In genomic region chr12:104565606-104566243, GRCh38 we compare ENCODE assay signal across 15 cellular contexts.
DNase-seq lines count a peak whose midpoint lies in the region; ATAC-seq, FAIRE-seq and TF ChIP-seq lines count a peak whose summit lies in the region.
"Had no signal": no experiment of that assay in that cellular context is flagged by ENCODE, and none has a peak within 500 bp of the region (broad histone marks: within the 10 kb centered on the region; RNA-seq: fewer than 3 reads in every experiment).

No MANE protein-coding gene starts in this region.

- H2BK5ac ChIP-seq in H1 (ENCODE audit: low read depth, low read length), result no peak overlapping the region

- H3K9ac ChIP-seq in SK-N-SH (no peak overlapping the region), H1 (replicated peaks in 1 of 4; ENCODE audit: extremely low read depth in 1 of 4, low read depth in 3 of 4, low read length in 3 of 4) (no peak overlapping the region)

- H2BK12ac ChIP-seq in H1 (ENCODE audit: low read depth, low read length), result no peak overlapping the region

- H4K8ac ChIP-seq in H1 (ENCODE audit: extremely low read depth, insufficient read depth, low read length), result peak overlapping the region; percentile 37; the same call in 1 of the 2 replicates

- H2AFZ ChIP-seq in SK-N-SH (ENCODE audit: low read depth) (no peak overlapping the region), H1 (ENCODE audit: low read length) (no peak overlapping the region)

- TF ChIP-seq CTCF in SK-N-SH (IDR thresholded peaks at IDR 0.05) (no peak), H1 (IDR thresholded peaks at IDR 0.05; ENCODE audit: control extremely low read depth in 1 of 3, insufficient read depth in 1 of 3, low read depth in 1 of 3, low read length in 3 of 3) (no peak)

- H3F3A ChIP-seq in SK-N-SH (replicated peaks; ENCODE audit: insufficient read depth), result no peaks in the 10 kb centered on the region

- no peak for TF ChIP-seq POLR2A in H1 (IDR thresholded peaks at IDR 0.05; ENCODE audit: control extremely low read depth in 1 of 2, low read depth in 2 of 2, low read length in 2 of 2)

- H2BK15ac ChIP-seq in H1 (ENCODE audit: low read length), result peak overlapping the region; percentile 72; the same call in 1 of the 2 replicates

- peaks cover 0 to 9% of the 10 kb centered on the region in 2 experiments; a peak in 1 of 4 replicates for H3K4me1 ChIP-seq in SK-N-SH (ENCODE audit: control insufficient read depth in 1 of 2, insufficient read depth in 2 of 2, low read depth in 1 of 2, low read length in 1 of 2)
- no peaks in the 10 kb centered on the region for H3K4me1 ChIP-seq in H1 (replicated peaks in 1 of 4; ENCODE audit: control insufficient read depth in 3 of 4, insufficient read depth in 4 of 4, low read length in 3 of 4)

- H3K4me1 Mint-ChIP-seq in stimulated activated effector memory CD8-positive, alpha-beta T cell treated with anti-CD3 and anti-CD28 coated beads, Interleukin-12 subunit alpha, Interleukin-12 subunit beta, amount 100 ng/mL, for 72 hours, result peaks cover 77% of the 10 kb centered on the region

- H3K79me1 ChIP-seq in H1 (ENCODE audit: low read depth, low read length), result no peaks in the 10 kb centered on the region; the same call in 1 of the 2 replicates

- no peak overlapping the region for H4K91ac ChIP-seq in H1 (replicated peaks; ENCODE audit: insufficient read length, low read length)

- H3K36me3 ChIP-seq in SK-N-SH (replicated peaks in 1 of 2; ENCODE audit: control insufficient read depth in 1 of 2, insufficient read depth in 2 of 2, low read length in 1 of 2), result no peaks in the 10 kb centered on the region
- no peaks in the 10 kb centered on the region for H3K36me3 ChIP-seq in H1 (ENCODE audit: control insufficient read depth in 2 of 4, insufficient read depth in 4 of 4, low read length in 3 of 4)
- H3K36me3 ChIP-seq: ovary had no signal

- no peaks in the 10 kb centered on the region for H3K23me2 ChIP-seq in H1 (ENCODE audit: low read depth, low read length)

- no peak overlapping the region for H3K23ac ChIP-seq in H1 (ENCODE audit: insufficient read length)

- H3K4me3 ChIP-seq in SK-N-SH (ENCODE audit: low read depth in 2 of 2, low read length in 1 of 2) (no peak overlapping the region), H1 (ENCODE audit: extremely low read depth in 1 of 4, insufficient read depth in 2 of 4, low read depth in 3 of 4, low read length in 4 of 4) (no peak overlapping the region)
- H3K4me3 ChIP-seq: ovary had no signal

- H3K9me3 ChIP-seq in SK-N-SH (no peaks in the 10 kb centered on the region), H1 (ENCODE audit: insufficient read depth in 2 of 2, low read depth in 1 of 2, low read length in 1 of 2) (no peaks in the 10 kb centered on the region)

- peaks cover 3% of the 10 kb centered on the region for H3K9me3 Mint-ChIP-seq in stimulated activated effector memory CD8-positive, alpha-beta T cell treated with anti-CD3 and anti-CD28 coated beads, Interleukin-12 subunit alpha, Interleukin-12 subunit beta, amount 100 ng/mL, for 72 hours
- H3K9me3 Mint-ChIP-seq: type B pancreatic cell had no signal

- peaks cover 16% of the 10 kb centered on the region for H3K36me3 Mint-ChIP-seq in stimulated activated effector memory CD8-positive, alpha-beta T cell treated with anti-CD3 and anti-CD28 coated beads, Interleukin-12 subunit alpha, Interleukin-12 subunit beta, amount 100 ng/mL, for 72 hours

- TF ChIP-seq RAD21 in SK-N-SH (IDR thresholded peaks at IDR 0.05; ENCODE audit: low read length), result no peak
- no peak for TF ChIP-seq RAD21 in H1 (IDR thresholded peaks at IDR 0.05 in 1 of 2, conservative IDR thresholded peaks at IDR 0.05 in 1 of 2; ENCODE audit: low read depth in 2 of 2, low read length in 2 of 2)

- H3K79me2 ChIP-seq in SK-N-SH (ENCODE audit: insufficient read depth), result no peaks in the 10 kb centered on the region
- no peaks in the 10 kb centered on the region for H3K79me2 ChIP-seq in H1 (ENCODE audit: control insufficient read depth in 1 of 2, insufficient read depth in 2 of 2, low read length in 2 of 2)

- CTCF ChIA-PET in SK-N-SH (lab: Yijun Ruan, JAX) (no interaction called here), H1 (lab: Charles Lee; ENCODE audit: partially characterized antibody) (no interaction called here)

- ATAC-seq in SK-N-SH treated with all-trans-retinoic acid at 6 μM for 48 hours, result peak; percentile 69; the same call in 2 of the 3 replicates
- ATAC-seq in stimulated activated effector memory CD8-positive, alpha-beta T cell treated with anti-CD3 and anti-CD28 coated beads, Interleukin-12 subunit alpha, Interleukin-12 subunit beta, amount 100 ng/mL, for 72 hours, result no peak
- ATAC-seq in GM21423 (IDR thresholded peaks at IDR 0.05; ENCODE audit: unreplicated experiment), result no peak
- ATAC-seq in GM18498 (IDR thresholded peaks at IDR 0.05; ENCODE audit: unreplicated experiment), result no peak

- H3K4ac ChIP-seq in H1 (replicated peaks; ENCODE audit: insufficient read length, low read depth, low read length), result no peak overlapping the region

- 87% methylated on average over 8 of the region's 8 CpGs for WGBS in SK-N-SH (ENCODE audit: low lambda C conversion rate)
- WGBS in H1 (ENCODE audit: extremely low coverage in 1 of 2, insufficient coverage in 1 of 2, insufficient read length in 1 of 2, insufficient replicate concordance in 2 of 2, low coverage in 1 of 2, low lambda C conversion rate in 2 of 2, missing lambda C conversion rate in 1 of 2), 2 experiments, result 92% methylated on average over 8 of the region's 8 CpGs; no CpG with 5 or more reads in 1 of the 2 experiments

- TF ChIP-seq EP300 in SK-N-SH (IDR thresholded peaks at IDR 0.05; ENCODE audit: borderline replicate concordance in 1 of 2, low read depth in 1 of 2, low read length in 1 of 2), result no peak
- TF ChIP-seq EP300 in H1 (IDR thresholded peaks at IDR 0.05; ENCODE audit: borderline replicate concordance in 1 of 2, low read depth in 2 of 2, low read length in 2 of 2), result no peak

- H3K14ac ChIP-seq in H1 (ENCODE audit: insufficient read length), result no peak overlapping the region

- H2AK5ac ChIP-seq in H1 (ENCODE audit: low read depth, low read length), result no peak overlapping the region

- no peak overlapping the region for H3K27ac ChIP-seq in SK-N-SH (ENCODE audit: low read depth in 2 of 2, low read length in 1 of 2)
- H3K27ac ChIP-seq in H1 (ENCODE audit: low read depth, low read length), result no peak overlapping the region
- H3K27ac ChIP-seq: ovary had no signal

- no peak overlapping the region for H3K56ac ChIP-seq in H1 (replicated peaks; ENCODE audit: insufficient read length, low read depth, low read length)

- no peak overlapping the region for H2BK20ac ChIP-seq in H1 (ENCODE audit: low read length)

- H4K20me1 ChIP-seq in SK-N-SH (ENCODE audit: insufficient read depth), result no peaks in the 10 kb centered on the region
- H4K20me1 ChIP-seq in H1 (replicated peaks in 1 of 2; ENCODE audit: control insufficient read depth in 1 of 2, insufficient read depth in 2 of 2, low read length in 2 of 2), result peaks cover 0 to 2% of the 10 kb centered on the region in 2 experiments

- no peak overlapping the region for H3K18ac ChIP-seq in H1 (ENCODE audit: extremely low read depth, low read length)

- DNase-seq in SK-N-SH, result no peak
- DNase-seq in NCI-H2107 treated with DMSO at 0.1 percent for 48 hours (lab: John Stamatoyannopoulos, UW; ENCODE audit: unreplicated experiment), result peak; percentile 84
- no peak for DNase-seq in H1 (ENCODE audit: low read depth in 1 of 2, low spot score in 2 of 2)
- no peak for DNase-seq in stimulated activated effector memory CD8-positive, alpha-beta T cell treated with anti-CD3 and anti-CD28 coated beads, Interleukin-12 subunit alpha, Interleukin-12 subunit beta, amount 100 ng/mL, for 72 hours (ENCODE audit: low spot score in 2 of 2)
- DNase-seq in NCI-H2196 (lab: John Stamatoyannopoulos, UW; ENCODE audit: unreplicated experiment), result no peak
- DNase-seq: GF-D8, Kasumi-1, NCI-H510A, ovary had no signal

- no peak overlapping the region for H3K4me2 ChIP-seq in SK-N-SH
- H3K4me2 ChIP-seq in H1 (ENCODE audit: insufficient read depth in 1 of 2, low read depth in 2 of 2, low read length in 2 of 2), result no peak overlapping the region

- no peaks in the 10 kb centered on the region for H3K9me2 ChIP-seq in SK-N-SH

- no peaks in the 10 kb centered on the region for H3K27me3 ChIP-seq in SK-N-SH (ENCODE audit: insufficient read depth)
- H3K27me3 ChIP-seq in H1 (replicated peaks in 1 of 4; ENCODE audit: control insufficient read depth in 3 of 4, extremely low read depth in 1 of 4, insufficient read depth in 3 of 4, low read length in 3 of 4), result no peaks in the 10 kb centered on the region
- H3K27me3 ChIP-seq: ovary had no signal

- no peak overlapping the region for H4K5ac ChIP-seq in H1 (ENCODE audit: insufficient read length, low read depth, low read length)

- FAIRE-seq in H1 (lab: Jason Lieb, UNC), result no peak
- FAIRE-seq: A204.1, H54 had no signal

- H3K27ac Mint-ChIP-seq in stimulated activated effector memory CD8-positive, alpha-beta T cell treated with anti-CD3 and anti-CD28 coated beads, Interleukin-12 subunit alpha, Interleukin-12 subunit beta, amount 100 ng/mL, for 72 hours, result peak overlapping the region; percentile 63
- H3K27ac Mint-ChIP-seq: type B pancreatic cell had no signal

- POLR2A ChIA-PET in SK-N-SH (lab: Yijun Ruan, JAX) (no interaction called here), H1 (lab: Charles Lee; ENCODE audit: partially characterized antibody) (no interaction called here)

- H3K4me3 Mint-ChIP-seq in stimulated activated effector memory CD8-positive, alpha-beta T cell treated with anti-CD3 and anti-CD28 coated beads, Interleukin-12 subunit alpha, Interleukin-12 subunit beta, amount 100 ng/mL, for 72 hours, result no peak overlapping the region
- H3K4me3 Mint-ChIP-seq: type B pancreatic cell had no signal

- no peak overlapping the region for H2BK120ac ChIP-seq in H1 (replicated peaks; ENCODE audit: low read depth, low read length)

TF ChIP-seq in SK-N-SH, 30 proteins besides CTCF, POLR2A, EP300 and RAD21 (continues in another document):
- TF ChIP-seq FOXJ3 (CRISPR knock-in tag; IDR thresholded peaks at IDR 0.05) (no peak), JUND (IDR thresholded peaks at IDR 0.05) (no peak), FOXM1 (IDR thresholded peaks at IDR 0.05; ENCODE audit: low read depth) (no peak), YY1 (IDR thresholded peaks at IDR 0.05; ENCODE audit: low read depth) (no peak), POLR2AphosphoS5 (IDR thresholded peaks at IDR 0.05; ENCODE audit: low read depth, low read length) (no peak)

TF ChIP-seq in H1, 55 proteins besides CTCF, POLR2A, EP300 and RAD21 (continues in another document):
- no peak for TF ChIP-seq GABPA (IDR thresholded peaks at IDR 0.05; ENCODE audit: borderline replicate concordance, insufficient read depth, low read length)
- no peak for TF ChIP-seq EGR1 (IDR thresholded peaks at IDR 0.05; ENCODE audit: borderline replicate concordance, low read depth, low read length)
- TF ChIP-seq SUZ12 (IDR thresholded peaks at IDR 0.05; ENCODE audit: low read length), result no peak
- no peak for TF ChIP-seq HDAC6 (IDR thresholded peaks at IDR 0.05; ENCODE audit: low read depth, low read length)
- TF ChIP-seq KDM4A (IDR thresholded peaks at IDR 0.05; ENCODE audit: low read depth, low read length, severe bottlenecking), result no peak
